In genomic region chr16:11682655-11683096, GRCh38 we compare ENCODE assay signal across 9 cellular contexts. TPM values are rescaled to one million over a fixed set of nuclear protein-coding genes. Genes with fewer than 3 reads are reported as not detected.
DNase-seq lines count a peak whose midpoint lies in the region; ATAC-seq lines count a peak whose summit lies in the region.
"Had no signal": no experiment of that assay in that cellular context is flagged by ENCODE, and none has a peak within 500 bp of the region (broad histone marks: within the 10 kb centered on the region; RNA-seq: fewer than 3 reads in every experiment).

No MANE protein-coding gene starts in this region.

- ATAC-seq in activated CD4-positive, CD25-positive, alpha-beta regulatory T cell treated with anti-CD3 and anti-CD28 coated beads, Interleukin-2, amount 50 U/mL, for 24 hours: peak; percentile 72 to 86
- ATAC-seq in GM18873 (IDR thresholded peaks at IDR 0.05; ENCODE audit: low FRiP score, unreplicated experiment): no peak

- H3K9ac ChIP-seq in skeletal muscle tissue (ENCODE audit: low read depth in 1 of 3, low read length in 3 of 3): peak overlapping the region in 1 of 3 donors; percentile 48

- H3K36me3 Mint-ChIP-seq in IgD-negative memory B cell: peaks cover 13% of the 10 kb centered on the region

- H3K4me3 ChIP-seq in skeletal muscle tissue (ENCODE audit: low read length in 3 of 3): no peak overlapping the region

- peak overlapping the region; percentile 41 to 85 (median 76) for H3K4me3 Mint-ChIP-seq in IgD-negative memory B cell

- peaks cover 22 to 38% (median 31%) of the 10 kb centered on the region in 3 donors for H3K36me3 ChIP-seq in skeletal muscle tissue (ENCODE audit: control insufficient read depth in 3 of 3, insufficient read depth in 3 of 3, low read length in 3 of 3)

- H3K4me1 Mint-ChIP-seq in IgD-negative memory B cell: peaks cover 50 to 76% (median 75%) of the 10 kb centered on the region in 3 donors

- peaks cover 4% of the 10 kb centered on the region for H3K27me3 Mint-ChIP-seq in IgD-negative memory B cell

- no peaks in the 10 kb centered on the region for H3K27me3 ChIP-seq in skeletal muscle tissue (ENCODE audit: control insufficient read depth in 3 of 3, insufficient read depth in 3 of 3, low read length in 3 of 3)

- H3K4me1 ChIP-seq in skeletal muscle tissue (ENCODE audit: control insufficient read depth in 3 of 3, insufficient read depth in 3 of 3, low read length in 3 of 3): peaks cover 60 to 63% (median 63%) of the 10 kb centered on the region in 3 donors

- H3K27ac Mint-ChIP-seq in IgD-negative memory B cell: peak overlapping the region; percentile 95 to 98 (median 97)

- DNase-seq in activated CD4-positive, CD25-positive, alpha-beta regulatory T cell treated with anti-CD3 and anti-CD28 coated beads, Interleukin-2, amount 50 U/mL, for 72 hours: no peak
- DNase-seq in cerebellar cortex (ENCODE audit: low spot score) (peak; percentile 0), HT-29 (ENCODE audit: low spot score) (no peak), cortex of kidney (lab: John Stamatoyannopoulos, UW) (no peak)
- DNase-seq: NCI-H2029 had no signal

- no peaks in the 10 kb centered on the region for H3K9me3 Mint-ChIP-seq in IgD-negative memory B cell

- H3K9me3 ChIP-seq in skeletal muscle tissue (ENCODE audit: control insufficient read depth in 3 of 3, low read length in 3 of 3): no peaks in the 10 kb centered on the region

- H3K27ac ChIP-seq in skeletal muscle tissue (ENCODE audit: low read depth, low read length): peak overlapping the region; percentile 80

RNA-seq across cellular contexts. Expression of gene SNN, which starts 14.4 kb away (rescaled TPM):
- 60.9 TPM for polyA plus RNA-seq in IgD-negative memory B cell
- total RNA-seq in skeletal muscle tissue: 14.6 TPM
- total RNA-seq in HT-29 (2014; rRNA removed; shearing (Covaris generic)): 13.3 and 13.4 TPM in 2 replicates

RNA-seq across cellular contexts. Expression of gene TXNDC11, which starts 60.0 kb away (rescaled TPM):
- 78.0 TPM for polyA plus RNA-seq in IgD-negative memory B cell
- 14.1 TPM for total RNA-seq in skeletal muscle tissue
- total RNA-seq in HT-29 (2014; rRNA removed; shearing (Covaris generic)): 43.2 and 49.3 TPM in 2 replicates
